In genomic region chr7:23597064-23597907, GRCh38 we compare ENCODE assay signal across 1 cellular context.
A peak's percentile ranks its signal among the peaks of the same experiment; 100 is the strongest.
TF ChIP-seq lines count a peak whose summit lies in the region.

TSS of gene CCDC126 (plus strand) at chr7:23597382. CDS start at chr7:23611316, 13,934 bp downstream.

TF ChIP-seq in Ishikawa, 13 proteins besides CTCF, POLR2A, EP300 and RAD21:
- TF ChIP-seq TEAD4 (IDR thresholded peaks at IDR 0.05) = no peak
- no peak for TF ChIP-seq NFIC (IDR thresholded peaks at IDR 0.05)
- no peak; the same call in 1 of the 2 replicates for TF ChIP-seq EGR1 (IDR thresholded peaks at IDR 0.05)
- peak; percentile 61; the same call in 1 of the 2 replicates for TF ChIP-seq YY1 (IDR thresholded peaks at IDR 0.05; ENCODE audit: low read depth)
- peak; percentile 100 for TF ChIP-seq MAX (IDR thresholded peaks at IDR 0.05)
- no peak for TF ChIP-seq REST (IDR thresholded peaks at IDR 0.05; ENCODE audit: low read depth)
- no peak for TF ChIP-seq ZBTB7A (IDR thresholded peaks at IDR 0.05; ENCODE audit: low read depth)
- TF ChIP-seq CEBPB (IDR thresholded peaks at IDR 0.05) = no peak
- no peak for TF ChIP-seq CREB1 (IDR thresholded peaks at IDR 0.05; ENCODE audit: low read depth)
- TF ChIP-seq FOXM1 (IDR thresholded peaks at IDR 0.05; ENCODE audit: borderline replicate concordance, low read depth) = no peak
- TF ChIP-seq TCF12 (IDR thresholded peaks at IDR 0.05; ENCODE audit: low read depth) = peak; percentile 55; the same call in 1 of the 2 replicates
- peak; percentile 88 for TF ChIP-seq USF1 (IDR thresholded peaks at IDR 0.05)
- peak; percentile 50; the same call in 1 of the 2 replicates for TF ChIP-seq TAF1 (IDR thresholded peaks at IDR 0.05; ENCODE audit: low read depth)
